Comparison of ENCODE assay signal across 12 cellular contexts in the genomic region with DNA sequence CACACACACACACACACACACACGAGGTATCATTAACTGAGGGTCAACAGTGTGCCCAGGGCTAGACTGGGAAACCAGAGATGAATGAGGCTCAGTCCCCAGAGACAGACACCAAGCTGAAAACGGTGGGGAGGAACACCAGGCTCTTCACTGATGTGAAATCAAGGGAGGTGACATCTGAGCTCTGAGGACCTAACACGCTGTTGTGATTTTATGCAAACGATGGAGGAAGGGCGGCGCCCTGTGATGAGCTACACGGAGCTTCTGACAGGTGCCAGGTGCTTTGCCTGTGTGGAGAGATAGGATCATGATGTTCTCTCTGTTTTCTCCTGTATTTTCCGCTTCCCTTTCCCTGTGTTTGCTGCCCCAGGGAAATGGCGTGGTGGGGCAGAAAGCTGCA. TPM values are rescaled to one million over a fixed set of nuclear protein-coding genes. Genes with fewer than 3 reads are reported as not detected.
DNase-seq lines count a peak whose midpoint lies in the region; ATAC-seq, FAIRE-seq and TF ChIP-seq lines count a peak whose summit lies in the region.
"Had no signal": no experiment of that assay in that cellular context is flagged by ENCODE, and none has a peak within 500 bp of the region (broad histone marks: within the 10 kb centered on the region; RNA-seq: fewer than 3 reads in every experiment).

No MANE protein-coding gene starts in this region.

- SMC1A ChIA-PET in GM12878 (lab: Charles Lee; ENCODE audit: uncharacterized antibody, unreplicated experiment): interaction anchor here (0.6 to 3.0 kb wide), 10 partner anchors 8 to 329 kb away, joined by 3 to 18 read pairs (median 3); a partner anchor contains a TSS

- POLR2A ChIA-PET in GM12878 (lab: Charles Lee): interaction anchor here (0.5 to 2.6 kb wide), 13 partner anchors 9 to 436 kb away, joined by 3 to 11 read pairs (median 3); a partner anchor contains a TSS

- no peak overlapping the region for H3K9ac ChIP-seq in GM12878 (ENCODE audit: control insufficient read depth, insufficient read depth, low read length)

- no peak for TF ChIP-seq RAD21 in GM12878 (IDR thresholded peaks at IDR 0.05; ENCODE audit: insufficient read depth, low read depth, low read length)

- no peaks in the 10 kb centered on the region for H3K9me3 ChIP-seq in GM12878 (replicated peaks; ENCODE audit: control insufficient read depth, insufficient read depth, low read length)
- H3K9me3 ChIP-seq: stomach had no signal

- peak; percentile 26 for ATAC-seq in GM19468 (IDR thresholded peaks at IDR 0.05; ENCODE audit: extremely low read depth, unreplicated experiment)
- ATAC-seq in GM12878: peak; percentile 87
- ATAC-seq in GM21526 (IDR thresholded peaks at IDR 0.05; ENCODE audit: low FRiP score, unreplicated experiment): no peak

- peak overlapping the region; percentile 49 for H2AFZ ChIP-seq in GM12878 (ENCODE audit: control insufficient read depth, low read depth, low read length)

- H3K4me1 ChIP-seq in GM12878 (ENCODE audit: control insufficient read depth, insufficient read depth, low read length): peaks cover 10% of the 10 kb centered on the region

- TF ChIP-seq POLR2A in GM12878 (IDR thresholded peaks at IDR 0.05; ENCODE audit: low read depth, low read length): no peak

- no peak overlapping the region for H3K27ac ChIP-seq in GM12878 (ENCODE audit: control insufficient read depth, insufficient read depth)
- H3K27ac ChIP-seq: stomach had no signal

- H3K4me3 ChIP-seq in GM12878: no peak overlapping the region
- H3K4me3 ChIP-seq: stomach had no signal

- CTCF ChIA-PET in GM12878 (lab: Yijun Ruan, JAX): interaction anchor here (0.9 to 2.2 kb wide), 8 partner anchors 9 to 212 kb away, joined by 3 to 17 read pairs (median 4); no protein-coding TSS in a partner anchor

- intact Hi-C loops in GM12878 (cut with micrococcal nuclease; ENCODE audit: unreplicated experiment): no loop called here

- no TSS peak for BruUV-seq in GM12878 (replicated peaks; lab: Mats Ljungman, UMichigan)

- peak overlapping the region; percentile 67; the same call in 1 of the 2 replicates for H3K4me2 ChIP-seq in GM12878 (ENCODE audit: control insufficient read depth, insufficient read depth)

- TF ChIP-seq CTCF in GM12878 (IDR thresholded peaks at IDR 0.05 in 2 of 3, conservative IDR thresholded peaks at IDR 0.05 in 1 of 3; ENCODE audit: control insufficient read depth in 2 of 3, extremely low read depth in 1 of 3, insufficient read depth in 1 of 3, low read depth in 3 of 3, low read length in 3 of 3): no peak

- RAD21 ChIA-PET in GM12878 (lab: Charles Lee; ENCODE audit: unreplicated experiment): interaction anchor here (0.6 to 3.1 kb wide), 13 partner anchors 8 to 212 kb away, joined by 3 to 19 read pairs (median 4); no protein-coding TSS in a partner anchor

- no peaks in the 10 kb centered on the region for H3K36me3 ChIP-seq in GM12878 (ENCODE audit: control insufficient read depth in 2 of 2, insufficient read depth in 2 of 2, low read length in 1 of 2)
- H3K36me3 ChIP-seq: stomach had no signal

- no peaks in the 10 kb centered on the region for H3K27me3 ChIP-seq in GM12878 (replicated peaks in 1 of 2; ENCODE audit: control insufficient read depth in 2 of 2, insufficient read depth in 2 of 2, low read length in 1 of 2)
- H3K27me3 ChIP-seq: stomach had no signal

- no peaks in the 10 kb centered on the region for H3K79me2 ChIP-seq in GM12878 (ENCODE audit: control insufficient read depth, insufficient read depth, low read length)

- WGBS in GM12878 (ENCODE audit: insufficient coverage, insufficient replicate concordance, low lambda C conversion rate, missing lambda C conversion rate): 11% methylated on average over 9 of the region's 9 CpGs

- no peaks in the 10 kb centered on the region for H4K20me1 ChIP-seq in GM12878 (ENCODE audit: control insufficient read depth, insufficient read depth)

- in situ Hi-C loops in GM12878 (cut with MboI): loop anchor here (25.0 kb wide), 1 partner anchor 1382 kb away; no protein-coding TSS in a partner anchor

- peak; percentile 94 for FAIRE-seq in GM12878 (lab: Jason Lieb, UNC)

- DNase-seq in COLO668 (lab: John Stamatoyannopoulos, UW; ENCODE audit: unreplicated experiment): peak; percentile 93
- peak; percentile 86 for DNase-seq in NCI-H2029 (lab: John Stamatoyannopoulos, UW)
- peak; percentile 71 for DNase-seq in GM12878 (ENCODE audit: low read depth, low spot score)
- no peak for DNase-seq in SK-N-DZ (ENCODE audit: low spot score)
- DNase-seq in cerebellar cortex (ENCODE audit: low spot score): no peak
- no peak for DNase-seq in stimulated activated CD4-positive, alpha-beta T cell treated with anti-CD3 and anti-CD28 coated beads, Interleukin-2, amount 100 ng/mL, for 48 hours
- DNase-seq: activated naive CD4-positive, alpha-beta T cell; hippocampal formation; OCI-M1; stomach had no signal

- TF ChIP-seq EP300 in GM12878 (IDR thresholded peaks at IDR 0.05; ENCODE audit: borderline replicate concordance in 1 of 2, control insufficient read depth in 1 of 2, low read depth in 2 of 2, low read length in 2 of 2): no peak

RNA-seq across cellular contexts. Expression of a gene that starts 6.5 kb away (rescaled TPM):
- 38.2 and 40.3 TPM in 2 replicates for total RNA-seq in GM12878 (2013; cell fraction: nucleolus; rRNA removed)
- 33.3 and 46.8 TPM in 2 replicates for total RNA-seq in GM12878 (2014; rRNA removed)
- 20.5 and 22.9 TPM in 2 replicates for total RNA-seq in GM12878 (2014; rRNA removed; fragmentation: Illumina TruSeq; extraction: Trizol)
- total RNA-seq in GM12878 (2021): 81.7 and 83.8 TPM in 2 replicates
- 23.6 TPM for polyA plus RNA-seq in GM12878 (2011; ENCODE audit: low read depth)
- 21.0 and 70.3 TPM in 2 replicates for polyA plus RNA-seq in GM12878 (2011; rRNA removed)
- polyA plus RNA-seq in GM12878 (2011; cell fraction: cytosol; rRNA removed): 82.7 and 87.2 TPM in 2 replicates
- polyA plus RNA-seq in GM12878 (2011; cell fraction: nucleus; rRNA removed): 56.1 and 64.4 TPM in 2 replicates
- 62.8 and 80.6 TPM in 2 replicates for polyA plus RNA-seq in GM12878 (2012)
- 37.3 and 65.3 TPM in 2 replicates for polyA plus RNA-seq in GM12878 (2014; fragmentation: Illumina TruSeq; extraction: Trizol)
- polyA plus RNA-seq in GM12878 (2014; fragmentation: Nextera tagmentation; extraction: Ambion mirVana): 1 to 10 TPM; 2.0 to 3.5 TPM
- 81.0 and 102 TPM in 2 replicates for polyA plus RNA-seq in GM12878 (2014; rRNA removed)
- 100 to 1,000 TPM; 104 to 119 TPM for polyA plus RNA-seq in GM12878 (2016; fragmentation: Nextera tagmentation; extraction: Ambion mirVana)
- polyA minus RNA-seq in GM12878 (2011; rRNA and poly(A)+ RNA removed): 49.7 and 58.4 TPM in 2 replicates
- polyA minus RNA-seq in GM12878 (2011; cell fraction: cytosol; rRNA and poly(A)+ RNA removed): 36.8 and 38.8 TPM in 2 replicates
- 12.7 and 24.7 TPM in 2 replicates for polyA minus RNA-seq in GM12878 (2011; cell fraction: nucleus; rRNA and poly(A)+ RNA removed)
- 55.6 and 62.0 TPM in 2 replicates for polyA plus RNA-seq in SK-N-DZ (2014; cell fraction: cytosol; rRNA removed)
- polyA plus RNA-seq in SK-N-DZ (2014; cell fraction: nucleus; rRNA removed): 24.7 and 29.8 TPM in 2 replicates

RNA-seq across cellular contexts. Expression of a gene that starts 15.3 kb away (rescaled TPM):
- total RNA-seq in GM12878 (2013; cell fraction: nucleolus; rRNA removed): 4.9 and 7.6 TPM in 2 replicates
- total RNA-seq in GM12878 (2014; rRNA removed) (0.22 and 0.40 TPM in 2 replicates), GM12878 (2014; rRNA removed; fragmentation: Illumina TruSeq; extraction: Trizol) (0.85 TPM in 1 of 2 replicates, not detected in the other), GM12878 (2021) (0.43 and 0.46 TPM in 2 replicates)
- polyA plus RNA-seq in GM12878 (2011; ENCODE audit: low read depth): not detected
- polyA plus RNA-seq in GM12878 (2011; rRNA removed) (0.23 and 0.26 TPM in 2 replicates), GM12878 (2014; fragmentation: Illumina TruSeq; extraction: Trizol) (not detected in 2 replicates), GM12878 (2014; fragmentation: Nextera tagmentation; extraction: Ambion mirVana) (under 1 TPM; 0.24 to 0.60 TPM), GM12878 (2014; rRNA removed) (not detected in 2 replicates), GM12878 (2016; fragmentation: Nextera tagmentation; extraction: Ambion mirVana) (under 1 TPM; 0.47 to 0.71 TPM)
- not detected in 2 replicates for polyA plus RNA-seq in GM12878 (2011; cell fraction: cytosol; rRNA removed)
- 0.51 and 0.52 TPM in 2 replicates for polyA plus RNA-seq in GM12878 (2011; cell fraction: nucleus; rRNA removed)
- not detected in 2 replicates for polyA plus RNA-seq in GM12878 (2012)
- polyA minus RNA-seq in GM12878 (2011; rRNA and poly(A)+ RNA removed): 1.6 and 2.0 TPM in 2 replicates
- polyA minus RNA-seq in GM12878 (2011; cell fraction: cytosol; rRNA and poly(A)+ RNA removed): not detected in 2 replicates
- 3.0 and 3.5 TPM in 2 replicates for polyA minus RNA-seq in GM12878 (2011; cell fraction: nucleus; rRNA and poly(A)+ RNA removed)
- not detected in 2 replicates for polyA plus RNA-seq in SK-N-DZ (2014; cell fraction: cytosol; rRNA removed)
- not detected in 2 replicates for polyA plus RNA-seq in SK-N-DZ (2014; cell fraction: nucleus; rRNA removed)
- polyA plus RNA-seq: stomach had no signal

RNA-seq across cellular contexts. Expression of a gene that starts 41.0 kb away (rescaled TPM):
- 25.8 and 29.0 TPM in 2 replicates for total RNA-seq in GM12878 (2013; cell fraction: nucleolus; rRNA removed)
- total RNA-seq in GM12878 (2014; rRNA removed) (32.9 and 38.9 TPM in 2 replicates), GM12878 (2014; rRNA removed; fragmentation: Illumina TruSeq; extraction: Trizol) (25.9 and 27.0 TPM in 2 replicates), GM12878 (2021) (54.1 and 55.9 TPM in 2 replicates)
- polyA plus RNA-seq in GM12878 (2011; ENCODE audit: low read depth): 37.9 TPM
- polyA plus RNA-seq in GM12878 (2011; rRNA removed) (35.6 and 54.2 TPM in 2 replicates), GM12878 (2014; fragmentation: Illumina TruSeq; extraction: Trizol) (43.3 and 52.6 TPM in 2 replicates), GM12878 (2014; fragmentation: Nextera tagmentation; extraction: Ambion mirVana) (10 to 100 TPM; 14.8 to 19.3 TPM), GM12878 (2014; rRNA removed) (46.4 and 49.3 TPM in 2 replicates), GM12878 (2016; fragmentation: Nextera tagmentation; extraction: Ambion mirVana) (10 to 100 TPM; 60.1 to 60.2 TPM)
- polyA plus RNA-seq in GM12878 (2011; cell fraction: cytosol; rRNA removed): 41.6 and 47.6 TPM in 2 replicates
- 54.4 and 62.1 TPM in 2 replicates for polyA plus RNA-seq in GM12878 (2011; cell fraction: nucleus; rRNA removed)
- polyA plus RNA-seq in GM12878 (2012): 39.1 and 43.5 TPM in 2 replicates
- 33.2 and 42.9 TPM in 2 replicates for polyA minus RNA-seq in GM12878 (2011; rRNA and poly(A)+ RNA removed)
- polyA minus RNA-seq in GM12878 (2011; cell fraction: cytosol; rRNA and poly(A)+ RNA removed): 13.8 and 18.2 TPM in 2 replicates
- polyA minus RNA-seq in GM12878 (2011; cell fraction: nucleus; rRNA and poly(A)+ RNA removed): 14.7 and 20.4 TPM in 2 replicates
- polyA plus RNA-seq in SK-N-DZ (2014; cell fraction: cytosol; rRNA removed): 55.6 and 60.6 TPM in 2 replicates
- polyA plus RNA-seq in SK-N-DZ (2014; cell fraction: nucleus; rRNA removed): 39.9 and 52.2 TPM in 2 replicates

Comparison
In these comparisons a context has a peak if more than half of its experiments do, and no peak if none do; other contexts are left out.
1. DNase-seq: peak in COLO668 (single experiment), NCI-H2029 (single experiment) and GM12878 (single experiment); none in SK-N-DZ (single experiment), cerebellar cortex (single experiment) and stimulated activated CD4-positive, alpha-beta T cell treated with anti-CD3 and anti-CD28 coated beads, Interleukin-2, amount 100 ng/mL, for 48 hours (0 of 2).